Comparison of ENCODE assay signal across 10 cellular contexts in the genomic region with DNA sequence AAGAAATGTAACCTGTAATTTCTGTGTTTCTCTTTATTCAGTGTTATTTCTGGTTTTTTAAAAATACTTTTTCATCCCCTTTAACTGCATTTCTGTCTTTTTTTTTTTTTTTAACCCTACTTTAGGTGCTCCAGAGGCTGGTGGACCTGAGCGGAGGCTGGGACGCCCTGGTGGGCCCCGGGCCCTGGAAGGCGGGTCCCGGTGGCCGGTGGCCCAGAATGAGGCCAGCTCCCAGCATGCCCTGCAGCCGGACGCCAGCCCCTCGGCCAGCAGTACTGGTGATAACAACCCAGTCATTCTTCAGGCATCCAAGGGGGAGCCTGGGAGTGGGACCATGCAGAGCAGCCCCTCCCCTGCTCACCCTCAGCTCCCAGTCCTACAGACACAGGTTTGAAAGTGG. TPM values are rescaled to one million over a fixed set of nuclear protein-coding genes. Genes with fewer than 3 reads are reported as not detected.
DNase-seq lines count a peak whose midpoint lies in the region; ATAC-seq and TF ChIP-seq lines count a peak whose summit lies in the region.
"Had no signal": no experiment of that assay in that cellular context is flagged by ENCODE, and none has a peak within 500 bp of the region (broad histone marks: within the 10 kb centered on the region; RNA-seq: fewer than 3 reads in every experiment).

No MANE protein-coding gene starts in this region.

- POLR2A ChIA-PET in A673 (lab: Charles Lee; ENCODE audit: low non-redundant PET) = no interaction called here

- peaks cover 45% of the 10 kb centered on the region for H3K36me3 ChIP-seq in A673 (ENCODE audit: insufficient read depth, low read length, poor library complexity, severe bottlenecking)
- H3K36me3 ChIP-seq in H7 (replicated peaks; ENCODE audit: control insufficient read depth, insufficient read depth, low read length) = peaks cover 19% of the 10 kb centered on the region
- H3K36me3 ChIP-seq in adipocyte (ENCODE audit: control insufficient read depth, insufficient read depth, low read length, severe bottlenecking) = peaks cover 47% of the 10 kb centered on the region
- peaks cover 8 to 57% (median 22%) of the 10 kb centered on the region in 3 donors for H3K36me3 ChIP-seq in tibial nerve

- TF ChIP-seq CTCF in A673 (conservative IDR thresholded peaks at IDR 0.05; ENCODE audit: low read depth, low read length) = no peak
- TF ChIP-seq CTCF in tibial nerve (IDR thresholded peaks at IDR 0.05) = no peak

- TF ChIP-seq EP300 in tibial nerve (IDR thresholded peaks at IDR 0.05) = no peak

- intact Hi-C loops in A673 (cut with micrococcal nuclease; ENCODE audit: unreplicated experiment) = no loop called here

- peak overlapping the region; percentile 100 for H3K9ac ChIP-seq in adipocyte (ENCODE audit: low read length)

- no peaks in the 10 kb centered on the region for H3K27me3 ChIP-seq in A673 (replicated peaks; ENCODE audit: insufficient read depth, low read depth, low read length, poor library complexity)
- H3K27me3 ChIP-seq in H7 (ENCODE audit: control insufficient read depth, insufficient read depth, low read length) = peaks cover 17% of the 10 kb centered on the region
- H3K27me3 ChIP-seq in adipocyte (replicated peaks; ENCODE audit: control insufficient read depth, insufficient read depth, low read length) = no peaks in the 10 kb centered on the region
- no peaks in the 10 kb centered on the region for H3K27me3 ChIP-seq in tibial nerve

- DNase-seq in A673 (ENCODE audit: low spot score) (no peak), H7 (peak; percentile 38), adipocyte (ENCODE audit: low read depth) (no peak), memory B cell (ENCODE audit: low spot score in 2 of 2) (no peak), EL (no peak), GM03348 (ENCODE audit: low spot score) (no peak), tibial nerve (ENCODE audit: low spot score in 2 of 2) (no peak), NCI-H2227 treated with DMSO at 0.1 percent for 48 hours (lab: John Stamatoyannopoulos, UW) (no peak)
- DNase-seq: NCI-H446 treated with DMSO at 0.1 percent for 48 hours had no signal

- CTCF ChIA-PET in A673 (lab: Charles Lee) = no interaction called here

- no peaks in the 10 kb centered on the region for H3K27me3 Mint-ChIP-seq in memory B cell
- H3K27me3 Mint-ChIP-seq: IgD-negative memory B cell had no signal

- TF ChIP-seq POLR2A in tibial nerve (IDR thresholded peaks at IDR 0.05) = no peak

- H3K27ac Mint-ChIP-seq in memory B cell = peak overlapping the region; percentile 38

- ATAC-seq in memory B cell (ENCODE audit: low read depth) = no peak

- H3K4me1 Mint-ChIP-seq in memory B cell = peaks cover 11% of the 10 kb centered on the region

- H3K4me1 ChIP-seq in A673 (ENCODE audit: insufficient read depth, low read length, poor library complexity, severe bottlenecking) (peaks cover 16% of the 10 kb centered on the region), adipocyte (ENCODE audit: control insufficient read depth, insufficient read depth, low read length) (peaks cover 28% of the 10 kb centered on the region), tibial nerve (peaks cover 7 to 31% (median 19%) of the 10 kb centered on the region in 4 donors)

- WGBS in tibial nerve, 2 donors = 21 to 49% methylated on average over 9 of the region's 9 CpGs

- no peaks in the 10 kb centered on the region for H3K9me3 ChIP-seq in A673 (ENCODE audit: low read depth, low read length, poor library complexity, severe bottlenecking)
- no peaks in the 10 kb centered on the region for H3K9me3 ChIP-seq in adipocyte (ENCODE audit: control insufficient read depth, low read length)
- no peaks in the 10 kb centered on the region for H3K9me3 ChIP-seq in tibial nerve

- H3K27ac ChIP-seq in A673 (ENCODE audit: low read depth, low read length, poor library complexity, severe bottlenecking) (peak overlapping the region; percentile 44), tibial nerve (no peak overlapping the region)

- H3K36me3 Mint-ChIP-seq in memory B cell = peaks cover 16% of the 10 kb centered on the region

- BruUV-seq in A673 (replicated peaks; lab: Mats Ljungman, UMichigan) = no TSS peak

- peak overlapping the region; percentile 96 for H3K4me3 ChIP-seq in A673 (ENCODE audit: low read depth, low read length, poor library complexity, severe bottlenecking)
- no peak overlapping the region for H3K4me3 ChIP-seq in H7 (ENCODE audit: insufficient read depth, low read depth, low read length)
- H3K4me3 ChIP-seq in adipocyte (ENCODE audit: low read length) = peak overlapping the region; percentile 99
- no peak overlapping the region for H3K4me3 ChIP-seq in tibial nerve

- H3K4me3 Mint-ChIP-seq in memory B cell = no peak overlapping the region

- H3K9me3 Mint-ChIP-seq in memory B cell = no peaks in the 10 kb centered on the region
- H3K9me3 Mint-ChIP-seq: IgD-negative memory B cell had no signal

RNA-seq across cellular contexts. Expression of gene SRCAP, which starts 1.5 kb away (rescaled TPM):
- 86.2 and 104 TPM in 2 replicates for total RNA-seq in A673 (2021)
- 7.4 and 12.1 TPM in 2 replicates for total RNA-seq in H7 (2014; rRNA removed; shearing (Covaris generic))
- total RNA-seq in tibial nerve = 10 to 100 TPM; 17.2 to 42.6 (median 31.0) TPM

RNA-seq across cellular contexts. Expression of gene FBRS, which starts 42.3 kb away (rescaled TPM):
- total RNA-seq in A673 (2021) = 71.2 and 79.9 TPM in 2 replicates
- 11.5 and 13.4 TPM in 2 replicates for total RNA-seq in H7 (2014; rRNA removed; shearing (Covaris generic))
- 10 to 100 TPM; 26.2 to 46.8 (median 31.7) TPM for total RNA-seq in tibial nerve

RNA-seq across cellular contexts. Expression of gene PHKG2, which starts 47.7 kb away (rescaled TPM):
- 35.3 and 37.8 TPM in 2 replicates for total RNA-seq in A673 (2021)
- total RNA-seq in H7 (2014; rRNA removed; shearing (Covaris generic)) = 27.0 and 32.0 TPM in 2 replicates
- 10 to 100 TPM; 29.9 to 46.2 (median 33.3) TPM for total RNA-seq in tibial nerve

RNA-seq across cellular contexts. Expression of gene PRR14, which starts 49.7 kb away (rescaled TPM):
- total RNA-seq in A673 (2021) (35.7 and 44.6 TPM in 2 replicates), tibial nerve (10 to 100 TPM; 37.4 to 43.7 (median 40.1) TPM)
- 4.7 and 4.8 TPM in 2 replicates for total RNA-seq in H7 (2014; rRNA removed; shearing (Covaris generic))

Comparison
In these comparisons a context has a peak if more than half of its experiments do, and no peak if none do; other contexts are left out.
1. H3K4me3 ChIP-seq: peak in A673 (single experiment) and adipocyte (single experiment); none in H7 (single experiment) and tibial nerve (0 of 4).